ENCODE assay signal across 8 cellular contexts in genomic region chr17:64808178-64808977, GRCh38.
DNase-seq lines count a peak whose midpoint lies in the region; ATAC-seq, FAIRE-seq and TF ChIP-seq lines count a peak whose summit lies in the region.
"Not testable (repeated sequence)": the region's sequence is repeated elsewhere in the genome, so short reads cannot be mapped to it uniquely, and the experiment has no call there.

No MANE protein-coding gene starts in this region.

- not testable (repeated sequence) for H3K9me3 ChIP-seq in ascending aorta; kidney (ENCODE audit: control insufficient read depth in 1 of 2, low read length in 2 of 2)

- not testable (repeated sequence) for H3K4me1 ChIP-seq in ascending aorta; kidney (ENCODE audit: control insufficient read depth in 1 of 2, insufficient read depth in 1 of 2, low read depth in 1 of 2, low read length in 2 of 2)

- peak overlapping the region; percentile 45 to 55 for H3K27ac ChIP-seq in ascending aorta
- H3K27ac ChIP-seq in kidney (ENCODE audit: low read depth in 2 of 2, low read length in 2 of 2), result not testable (repeated sequence)

- not testable (repeated sequence) for H3K36me3 ChIP-seq in BJ (ENCODE audit: control insufficient read depth, insufficient read depth, low read length); ascending aorta; kidney (ENCODE audit: control insufficient read depth in 1 of 2, insufficient read depth in 2 of 2, low read length in 2 of 2)

- H3K9ac ChIP-seq in kidney (ENCODE audit: low read length in 2 of 2), result not testable (repeated sequence)

- not testable (repeated sequence) for H3K4me3 ChIP-seq in BJ (ENCODE audit: low read depth, low read length); ascending aorta; kidney (ENCODE audit: low read length in 2 of 2)

- DNase-seq in BJ (ENCODE audit: low read depth) (peak; percentile 27), NCI-H2029 treated with DMSO at 0.1 percent for 48 hours (lab: John Stamatoyannopoulos, UW) (peak; percentile 35), UCSD-AML1 (lab: John Stamatoyannopoulos, UW; ENCODE audit: unreplicated experiment) (peak; percentile 72), ascending aorta (ENCODE audit: low spot score in 2 of 2) (peak; percentile 65 to 87), kidney (peak; percentile 72)
- peak; percentile 7 to 50 (median 15) for DNase-seq in stimulated activated CD4-positive, alpha-beta T cell treated with anti-CD3 and anti-CD28 coated beads, TNF-alpha, amount 100 ng/mL, for 24 hours (ENCODE audit: low read depth in 3 of 3)

- POLR2A ChIA-PET in BJ (lab: Charles Lee), result not testable (repeated sequence)

- TF ChIP-seq CTCF in BJ (IDR thresholded peaks at IDR 0.05; ENCODE audit: insufficient read depth, low read depth, low read length); ascending aorta (IDR thresholded peaks at IDR 0.05); kidney (IDR thresholded peaks at IDR 0.05; ENCODE audit: borderline replicate concordance, extremely low read depth, insufficient read depth): not testable (repeated sequence)

- intact Hi-C loops in ascending aorta (cut with DNase I); kidney (cut with DNase I): not testable (repeated sequence)

- peak; percentile 74 for ATAC-seq in GM19328 (IDR thresholded peaks at IDR 0.05; ENCODE audit: unreplicated experiment)
- peak; percentile 89 for ATAC-seq in HG03095 (IDR thresholded peaks at IDR 0.05; ENCODE audit: unreplicated experiment)

- not testable (repeated sequence) for H3K27me3 ChIP-seq in BJ (ENCODE audit: control insufficient read depth, insufficient read depth, low read length); ascending aorta

- CTCF ChIA-PET in BJ (lab: Yijun Ruan, JAX), result not testable (repeated sequence)

- not testable (repeated sequence) for FAIRE-seq in kidney (lab: Jason Lieb, UNC)

Comparison
In these comparisons a context has a peak if more than half of its experiments do, and no peak if none do; other contexts are left out.
1. DNase-seq: peak in every context shown above with its lines; median percentile 76 in ascending aorta; 72 in UCSD-AML1; 72 in kidney; 35 in NCI-H2029 treated with DMSO at 0.1 percent for 48 hours; 27 in BJ; 15 in stimulated activated CD4-positive, alpha-beta T cell treated with anti-CD3 and anti-CD28 coated beads, TNF-alpha, amount 100 ng/mL, for 24 hours.